9 cellular contexts compared by ENCODE assay signal in genomic region chr22:31289335-31289734, GRCh38. TPM values are rescaled to one million over a fixed set of nuclear protein-coding genes. Genes with fewer than 3 reads are reported as not detected.
DNase-seq lines count a peak whose midpoint lies in the region; ATAC-seq and TF ChIP-seq lines count a peak whose summit lies in the region.
"Had no signal": no experiment of that assay in that cellular context is flagged by ENCODE, and none has a peak within 500 bp of the region (broad histone marks: within the 10 kb centered on the region; RNA-seq: fewer than 3 reads in every experiment).

No MANE protein-coding gene starts in this region.

- H2AFZ ChIP-seq in IMR-90 (replicated peaks; ENCODE audit: low read length, poor library complexity): no peak overlapping the region

- peak overlapping the region; percentile 89 for H2AK9ac ChIP-seq in IMR-90 (replicated peaks; ENCODE audit: low read depth, low read length, poor library complexity)

- H2BK15ac ChIP-seq in IMR-90 (ENCODE audit: low read depth, low read length): no peak overlapping the region

- H3K4ac ChIP-seq in IMR-90 (ENCODE audit: low read depth, low read length): no peak overlapping the region; the same call in 1 of the 2 replicates

- TF ChIP-seq RAD21 in IMR-90 (IDR thresholded peaks at IDR 0.05; ENCODE audit: low read length): no peak

- H3K56ac ChIP-seq in IMR-90 (ENCODE audit: extremely low read depth, insufficient read depth, low read length): no peak overlapping the region

- no peak overlapping the region for H2BK120ac ChIP-seq in IMR-90 (ENCODE audit: low read depth, low read length)

- H3K4me3 ChIP-seq in BLaER1 (peak overlapping the region; percentile 78), IMR-90 (ENCODE audit: insufficient read depth, low read depth, low read length) (no peak overlapping the region), muscle layer of duodenum (ENCODE audit: low read depth in 1 of 2, low read length in 2 of 2) (peak overlapping the region; percentile 62 to 92)

- H3K27ac Mint-ChIP-seq in activated naive CD8-positive, alpha-beta T cell treated with anti-CD3 and anti-CD28 coated beads, Interleukin-2, amount 10 ng/mL, durations not matched to agents 7 days and 5 days: peak overlapping the region; percentile 98

- H3K14ac ChIP-seq in IMR-90 (replicated peaks; ENCODE audit: low read depth, low read length): no peak overlapping the region

- no peaks in the 10 kb centered on the region for H3K9me3 Mint-ChIP-seq in activated naive CD8-positive, alpha-beta T cell treated with anti-CD3 and anti-CD28 coated beads, Interleukin-2, amount 10 ng/mL, durations not matched to agents 7 days and 5 days

- peak overlapping the region; percentile 93 for H3K4me3 Mint-ChIP-seq in activated naive CD8-positive, alpha-beta T cell treated with anti-CD3 and anti-CD28 coated beads, Interleukin-2, amount 10 ng/mL, durations not matched to agents 7 days and 5 days

- no peak for TF ChIP-seq POLR2A in IMR-90 (IDR thresholded peaks at IDR 0.05; ENCODE audit: low read depth, low read length)

- H3K18ac ChIP-seq in IMR-90 (ENCODE audit: low read depth, low read length): no peak overlapping the region

- peak overlapping the region; percentile 100 for H3K4me2 ChIP-seq in BLaER1
- H3K4me2 ChIP-seq in IMR-90 (ENCODE audit: low read depth, low read length): no peak overlapping the region

- no peak overlapping the region for H3K23ac ChIP-seq in IMR-90 (ENCODE audit: low read depth, low read length)

- H3K36me3 ChIP-seq in BLaER1 (no peaks in the 10 kb centered on the region), IMR-90 (ENCODE audit: control insufficient read depth, insufficient read depth, low read length) (peaks cover 27% of the 10 kb centered on the region), muscle layer of duodenum (ENCODE audit: control insufficient read depth in 1 of 2, insufficient read depth in 2 of 2, low read length in 2 of 2) (peaks cover 21 to 30% of the 10 kb centered on the region in 2 donors)

- H3K9me3 ChIP-seq in BLaER1 (no peaks in the 10 kb centered on the region), IMR-90 (ENCODE audit: control insufficient read depth, insufficient read depth, low read length) (no peaks in the 10 kb centered on the region), muscle layer of duodenum (ENCODE audit: control insufficient read depth in 1 of 2, low read length in 2 of 2) (no peaks in the 10 kb centered on the region)

- WGBS in IMR-90 (ENCODE audit: extremely low coverage in 2 of 2, insufficient read length in 1 of 2), 2 experiments: 100% methylated on average over 3 of the region's 13 CpGs; no CpG with 5 or more reads in 1 of the 2 experiments

- no peak overlapping the region for H4K8ac ChIP-seq in IMR-90 (ENCODE audit: low read depth in 2 of 2, low read length in 2 of 2)

- peaks cover 16 to 33% of the 10 kb centered on the region in 2 experiments for H3K79me1 ChIP-seq in IMR-90 (ENCODE audit: low read depth in 1 of 2, low read length in 2 of 2)

- H4K20me1 ChIP-seq in BLaER1 (no peaks in the 10 kb centered on the region), IMR-90 (ENCODE audit: insufficient read depth, low read length) (no peaks in the 10 kb centered on the region)

- 0 out of 2 replicates have a peak overlapping the region, but pooled peaks have one; percentile 37 for H4K5ac ChIP-seq in IMR-90 (ENCODE audit: low read depth, low read length)

- intact Hi-C loops in IMR-90 (cut with micrococcal nuclease): no loop called here

- H3K27ac ChIP-seq in BLaER1 (peak overlapping the region; percentile 87), IMR-90 (ENCODE audit: insufficient read depth, low read length) (no peak overlapping the region), muscle layer of duodenum (ENCODE audit: low read length) (peak overlapping the region; percentile 89)

- no peak overlapping the region for H2BK20ac ChIP-seq in IMR-90 (ENCODE audit: low read depth, low read length)

- CTCF ChIA-PET in IMR-90 (lab: Yijun Ruan, JAX): interaction anchor here (1.0 to 1.5 kb wide), 2 partner anchors 17 to 71 kb away, joined by 3 to 4 read pairs; no protein-coding TSS in a partner anchor

- H3K27me3 ChIP-seq in BLaER1: 0 out of 2 replicates have a peak, but pooled peaks cover 4% of the 10 kb centered on the region
- no peaks in the 10 kb centered on the region for H3K27me3 ChIP-seq in IMR-90 (ENCODE audit: control insufficient read depth, insufficient read depth, low read length)
- H3K27me3 ChIP-seq in muscle layer of duodenum (ENCODE audit: low read depth, low read length): no peaks in the 10 kb centered on the region

- H3K27me3 Mint-ChIP-seq in activated naive CD8-positive, alpha-beta T cell treated with anti-CD3 and anti-CD28 coated beads, Interleukin-2, amount 10 ng/mL, durations not matched to agents 7 days and 5 days: no peaks in the 10 kb centered on the region

- 0 out of 2 replicates have a peak, but pooled peaks cover 7% of the 10 kb centered on the region for H3K9me1 ChIP-seq in IMR-90 (ENCODE audit: insufficient read depth, low read length)

- dilution Hi-C loops in IMR-90 (cut with HindIII; ENCODE audit: low sequenced_read_pairs, unreplicated experiment): no loop called here

- no peak for TF ChIP-seq CTCF in IMR-90 (conservative IDR thresholded peaks at IDR 0.05; ENCODE audit: low read depth, low read length)

- no TSS peak for BruUV-seq in IMR-90 (replicated peaks; lab: Mats Ljungman, UMichigan)

- DNase-seq in IMR-90: no peak
- DNase-seq in activated naive CD8-positive, alpha-beta T cell treated with anti-CD3 and anti-CD28 coated beads, Interleukin-2, amount 10 ng/mL, durations not matched to agents 7 days and 5 days: no peak
- no peak for DNase-seq in NK-92 treated with Interleukin-12 subunit alpha and Interleukin-12 subunit beta, amount 100 ng/mL, for 24 hours (lab: John Stamatoyannopoulos, UW)
- no peak for DNase-seq in GDM1 (lab: John Stamatoyannopoulos, UW)
- DNase-seq in NCI-H82 (lab: John Stamatoyannopoulos, UW): no peak
- DNase-seq: NCI-H1694 had no signal

- H2AK5ac ChIP-seq in IMR-90 (ENCODE audit: low read depth, low read length): peak overlapping the region; percentile 83; the same call in 1 of the 2 replicates

- H2BK5ac ChIP-seq in IMR-90 (ENCODE audit: low read depth, low read length, poor library complexity, severe bottlenecking): no peak overlapping the region

- H3K9ac ChIP-seq in BLaER1: peak overlapping the region; percentile 87
- H3K9ac ChIP-seq in IMR-90 (ENCODE audit: low read depth, low read length): no peak overlapping the region

- no peak overlapping the region for H4K91ac ChIP-seq in IMR-90 (ENCODE audit: insufficient read depth, low read depth, low read length)

- ATAC-seq in IMR-90 (ENCODE audit: low read depth): no peak
- no peak for ATAC-seq in activated naive CD8-positive, alpha-beta T cell treated with anti-CD3 and anti-CD28 coated beads, Interleukin-2, amount 10 ng/mL, durations not matched to agents 7 days and 5 days (ENCODE audit: low read depth)
- no peak for ATAC-seq in GM21390 (IDR thresholded peaks at IDR 0.05; ENCODE audit: unreplicated experiment)

- peaks cover 65% of the 10 kb centered on the region for H3K4me1 Mint-ChIP-seq in activated naive CD8-positive, alpha-beta T cell treated with anti-CD3 and anti-CD28 coated beads, Interleukin-2, amount 10 ng/mL, durations not matched to agents 7 days and 5 days

- H3K36me3 Mint-ChIP-seq in activated naive CD8-positive, alpha-beta T cell treated with anti-CD3 and anti-CD28 coated beads, Interleukin-2, amount 10 ng/mL, durations not matched to agents 7 days and 5 days: peaks cover 11% of the 10 kb centered on the region

- in situ Hi-C loops in IMR-90 (cut with MboI; ENCODE audit: low sequenced_read_pairs): loop anchor here (10.0 kb wide), 1 partner anchor 55 kb away; the partner anchor contains the start of gene PATZ1

- H3K4me1 ChIP-seq in BLaER1 (peaks cover 89% of the 10 kb centered on the region), IMR-90 (ENCODE audit: control insufficient read depth, insufficient read depth, low read length) (peaks cover 3% of the 10 kb centered on the region; the same call in 1 of the 2 replicates), muscle layer of duodenum (ENCODE audit: control insufficient read depth in 1 of 2, insufficient read depth in 2 of 2, low read length in 2 of 2) (peaks cover 20 to 57% of the 10 kb centered on the region in 2 donors)

- POLR2A ChIA-PET in IMR-90 (lab: Charles Lee; ENCODE audit: unreplicated experiment): no interaction called here
- POLR2A ChIA-PET in activated naive CD8-positive, alpha-beta T cell treated with anti-CD3 and anti-CD28 coated beads, Interleukin-2, amount 10 ng/mL, durations not matched to agents 7 days and 5 days (lab: Charles Lee): interaction anchor here (1.1 to 6.4 kb wide), 7 partner anchors 9 to 320 kb away, joined by 3 to 127 read pairs (median 18); partner anchors contain the start of genes LIMK2, MORC2, PATZ1 and TUG1

TF ChIP-seq in IMR-90, 13 proteins besides CTCF, POLR2A, EP300 and RAD21 (continues in another document):
- TF ChIP-seq ELK1 (IDR thresholded peaks at IDR 0.05; ENCODE audit: borderline replicate concordance, low read depth, low read length): no peak
- no peak for TF ChIP-seq NFE2L2 (IDR thresholded peaks at IDR 0.05; ENCODE audit: low read depth, low read length)
- no peak for TF ChIP-seq SMC3 (IDR thresholded peaks at IDR 0.05; ENCODE audit: low read depth, low read length)
- no peak for TF ChIP-seq FOS (IDR thresholded peaks at IDR 0.05; ENCODE audit: low read depth, low read length)

RNA-seq across cellular contexts. Expression of gene PIK3IP1, which starts 3.0 kb away (rescaled TPM):
- 12.9 and 13.3 TPM in 2 replicates for total RNA-seq in IMR-90 (2012; rRNA removed)
- polyA plus RNA-seq in IMR-90 (2012; rRNA removed): 16.8 and 17.6 TPM in 2 replicates
- 15.1 and 28.9 TPM in 2 replicates for polyA plus RNA-seq in IMR-90 (2012; cell fraction: cytosol; rRNA removed)
- polyA plus RNA-seq in IMR-90 (2012; cell fraction: nucleus; rRNA removed; ENCODE audit: low replicate concordance): 18.3 and 21.2 TPM in 2 replicates
- 100 to 1,000 TPM; 110 to 125 TPM for total RNA-seq in activated naive CD8-positive, alpha-beta T cell treated with anti-CD3 and anti-CD28 coated beads, Interleukin-2, amount 10 ng/mL, durations not matched to agents 7 days and 5 days

RNA-seq across cellular contexts. Expression of gene PATZ1, which starts 56.8 kb away (rescaled TPM):
- total RNA-seq in IMR-90 (2012; rRNA removed): 6.4 and 6.5 TPM in 2 replicates
- polyA plus RNA-seq in IMR-90 (2012; rRNA removed): 9.2 and 10.5 TPM in 2 replicates
- 6.3 and 9.1 TPM in 2 replicates for polyA plus RNA-seq in IMR-90 (2012; cell fraction: cytosol; rRNA removed)
- polyA plus RNA-seq in IMR-90 (2012; cell fraction: nucleus; rRNA removed; ENCODE audit: low replicate concordance): 10.8 and 17.0 TPM in 2 replicates
- total RNA-seq in activated naive CD8-positive, alpha-beta T cell treated with anti-CD3 and anti-CD28 coated beads, Interleukin-2, amount 10 ng/mL, durations not matched to agents 7 days and 5 days: 10 to 100 TPM; 36.2 to 37.2 TPM
